ENCODE assay signal across 29 cellular contexts in the genomic region with DNA sequence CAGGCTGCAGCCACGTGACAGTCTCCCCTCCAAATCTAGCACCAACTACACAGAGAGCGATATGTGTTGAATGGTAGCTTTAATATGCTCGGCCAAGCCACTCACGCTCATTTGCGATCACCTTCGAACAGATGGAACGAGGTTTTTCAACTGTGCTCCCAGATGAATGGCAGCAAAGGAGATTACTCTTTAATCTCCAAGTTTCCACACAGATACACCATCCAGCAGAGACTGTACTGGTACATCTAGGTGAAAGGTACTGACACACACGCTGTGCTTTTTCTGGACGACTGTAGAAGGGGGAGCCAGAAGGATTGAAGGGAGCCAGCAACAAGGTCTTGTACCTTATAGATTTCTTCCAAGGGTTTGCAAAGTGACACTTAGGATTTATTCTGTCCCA.
"Had no signal": no experiment of that assay in that cellular context is flagged by ENCODE, and none has a peak within 500 bp of the region (broad histone marks: within the 10 kb centered on the region; RNA-seq: fewer than 3 reads in every experiment).

No MANE protein-coding gene starts in this region.

- H3K27me3 ChIP-seq: breast epithelium, colonic mucosa, pancreas, testis, transverse colon had no signal

- H3K36me3 ChIP-seq: breast epithelium, colonic mucosa, pancreas, prostate gland, transverse colon had no signal

- ATAC-seq: activated T-cell treated with anti-CD3 and anti-CD28 coated beads, Interleukin-2, amount 50 U/mL, for 4 hours; activated T-helper 17 cell treated with anti-CD3 and anti-CD28 coated beads, Interleukin-2, amount 50 U/mL, for 72 hours; lower lobe of right lung; naive thymus-derived CD8-positive, alpha-beta T cell; pancreas; stimulated activated naive CD8-positive, alpha-beta T cell treated with anti-CD3 and anti-CD28 coated beads, Interleukin-15, Interleukin-2, amounts not matched to agents 100 U/mL and 50 U/mL, for 24 hours; WTC11 had no signal

- H3K27ac ChIP-seq: breast epithelium, colonic mucosa, epithelial cell of prostate, lower lobe of right lung, pancreas, testis had no signal

- H3K4me3 ChIP-seq: breast epithelium, colonic mucosa, lower lobe of right lung, pancreas, prostate gland, testis, transverse colon had no signal

- DNase-seq: activated CD4-positive, alpha-beta memory T cell treated with anti-CD3 and anti-CD28 coated beads, Interleukin-2, amount 10 ng/mL, durations not matched to agents 7 days and 5 days; activated CD4-positive, alpha-beta T cell treated with anti-CD3 and anti-CD28 coated beads for 1 hour; activated CD4-positive, alpha-beta T cell treated with anti-CD3 and anti-CD28 coated beads, Interleukin-2, amount 10 ng/mL, durations not matched to agents 7 days and 5 days; activated CD8-positive, alpha-beta memory T cell treated with anti-CD3 and anti-CD28 coated beads, Interleukin-2, amount 50 U/mL, for 48 hours; activated T-cell treated with anti-CD3 and anti-CD28 coated beads, Interleukin-2, amount 50 U/mL, for 4 hours; cerebellar nuclear complex; colonic mucosa; effector CD8-positive, alpha-beta T cell; glutamatergic neuron; hypothalamus; immature natural killer cell; kidney; lower lobe of right lung; mesenchymal stem cell; naive thymus-derived CD8-positive, alpha-beta T cell; nucleus accumbens; pancreas; stimulated activated CD4-positive, alpha-beta T cell treated with anti-CD3 and anti-CD28 coated beads, Interleukin-2, amount 100 ng/mL, for 48 hours; stimulated activated naive CD8-positive, alpha-beta T cell treated with anti-CD3 and anti-CD28 coated beads, Interleukin-15, Interleukin-2, amounts not matched to agents 100 U/mL and 50 U/mL, for 24 hours; T-helper 9 cell; testis; transverse colon had no signal

- H3K9me3 ChIP-seq: breast epithelium, colonic mucosa, lower lobe of right lung, pancreas, prostate gland, testis, transverse colon had no signal

- FAIRE-seq: endometrium, frontal cortex, kidney, pancreas had no signal

- H3K4me1 ChIP-seq: lower lobe of right lung had no signal
